Comparison of ENCODE assay signal across 17 cellular contexts in the genomic region with DNA sequence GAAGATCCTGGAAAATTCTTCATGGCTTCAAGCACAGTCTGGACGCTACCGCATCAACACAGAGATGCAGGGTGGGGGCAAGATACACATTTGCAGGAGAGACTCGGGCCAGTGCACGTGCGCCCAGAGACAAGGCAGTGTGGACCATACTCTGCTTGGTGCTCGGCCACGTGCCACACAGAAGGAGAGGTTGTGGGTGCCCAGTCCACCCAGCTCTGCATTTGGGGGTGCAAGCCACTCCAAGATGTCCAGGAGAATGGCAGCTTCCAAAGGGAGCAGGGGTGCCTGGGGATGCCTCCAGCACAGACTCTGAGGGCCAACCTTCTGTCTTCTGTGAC. TPM values are rescaled to one million over a fixed set of nuclear protein-coding genes. Genes with fewer than 3 reads are reported as not detected.
DNase-seq lines count a peak whose midpoint lies in the region; ATAC-seq and TF ChIP-seq lines count a peak whose summit lies in the region.
"Had no signal": no experiment of that assay in that cellular context is flagged by ENCODE, and none has a peak within 500 bp of the region (broad histone marks: within the 10 kb centered on the region; RNA-seq: fewer than 3 reads in every experiment).

No MANE protein-coding gene starts in this region.

- H3K9ac ChIP-seq in neuronal stem cell (ENCODE audit: low read depth, low read length, poor library complexity), result peak overlapping the region; percentile 36

- intact Hi-C loops in right cardiac atrium (cut with DNase I) (no loop called here), Right ventricle myocardium inferior (cut with DNase I) (no loop called here), aorta (cut with DNase I) (no loop called here), thyroid gland (cut with DNase I) (no loop called here)

- H2BK120ac ChIP-seq in neuronal stem cell (ENCODE audit: low read depth, low read length), result peak overlapping the region; percentile 36

- H3K9me3 ChIP-seq in right cardiac atrium (ENCODE audit: control insufficient read depth, low read length) (no peaks in the 10 kb centered on the region), neuronal stem cell (replicated peaks in 1 of 2; ENCODE audit: control insufficient read depth in 2 of 2, insufficient read depth in 1 of 2, low read depth in 1 of 2, low read length in 2 of 2) (no peaks in the 10 kb centered on the region), aorta (ENCODE audit: control insufficient read depth, low read length) (no peaks in the 10 kb centered on the region), thyroid gland (no peaks in the 10 kb centered on the region)
- H3K9me3 ChIP-seq: HAP-1 had no signal

- DNase-seq in right cardiac atrium, result peak in 2 of 3 donors; percentile 2 to 14
- DNase-seq in Right ventricle myocardium inferior (ENCODE audit: missing footprints), result no peak
- peak; percentile 75 for DNase-seq in chondrocyte (ENCODE audit: low spot score)
- DNase-seq in neuronal stem cell (ENCODE audit: low spot score), result no peak
- peak; percentile 41 to 66 for DNase-seq in aorta
- no peak for DNase-seq in stimulated activated naive B cell treated with anti-CD40 and anti-IgM and Interleukin-4, amounts not matched to agents 10 μg/mL and 1 μg/mL and 100 μg/mL, for 72 hours
- no peak for DNase-seq in thyroid gland
- DNase-seq in activated T-cell treated with anti-CD3 and anti-CD28 coated beads, Interleukin-2, amount 50 U/mL, for 24 hours, result no peak
- DNase-seq: ACHN; CD4-positive, alpha-beta memory T cell; DMS153; DMS79 treated with DMSO at 0.1 percent for 48 hours; EL had no signal

- H3K36me3 Mint-ChIP-seq in chondrocyte (ENCODE audit: low read depth), result no peaks in the 10 kb centered on the region
- H3K36me3 Mint-ChIP-seq in stimulated activated naive B cell treated with anti-CD40 and anti-IgM and Interleukin-4, amounts not matched to agents 10 μg/mL and 1 μg/mL and 100 μg/mL, for 72 hours, result no peaks in the 10 kb centered on the region
- no peaks in the 10 kb centered on the region for H3K36me3 Mint-ChIP-seq in activated T-cell treated with anti-CD3 and anti-CD28 coated beads, Interleukin-2, amount 50 U/mL, for 24 hours (ENCODE audit: low read depth)
- H3K36me3 Mint-ChIP-seq: CD4-positive, alpha-beta memory T cell had no signal

- H3K36me3 ChIP-seq in neuronal stem cell (replicated peaks in 1 of 2; ENCODE audit: control insufficient read depth in 2 of 2, insufficient read depth in 2 of 2, low read length in 2 of 2) (no peaks in the 10 kb centered on the region), aorta (ENCODE audit: control insufficient read depth in 1 of 2, insufficient read depth in 2 of 2, low read length in 1 of 2) (no peaks in the 10 kb centered on the region), thyroid gland (no peaks in the 10 kb centered on the region)
- H3K36me3 ChIP-seq: HAP-1 had no signal

- H3K4me3 ChIP-seq in right cardiac atrium (ENCODE audit: low read length), result no peak overlapping the region
- no peak overlapping the region for H3K4me3 ChIP-seq in neuronal stem cell (ENCODE audit: low read length in 2 of 2)
- H3K4me3 ChIP-seq in aorta (ENCODE audit: low read length in 2 of 2), result no peak overlapping the region
- no peak overlapping the region for H3K4me3 ChIP-seq in thyroid gland (replicated peaks in 1 of 3)
- H3K4me3 ChIP-seq: GM23338, HAP-1 had no signal

- TF ChIP-seq CTCF in chondrocyte (IDR thresholded peaks at IDR 0.05) (no peak), thyroid gland (IDR thresholded peaks at IDR 0.05) (no peak)

- no peak overlapping the region for H2BK12ac ChIP-seq in neuronal stem cell (ENCODE audit: low read length)

- H3K4ac ChIP-seq in neuronal stem cell (ENCODE audit: low read length), result no peak overlapping the region

- no peaks in the 10 kb centered on the region for H3K9me3 Mint-ChIP-seq in chondrocyte (ENCODE audit: low read depth)
- no peaks in the 10 kb centered on the region for H3K9me3 Mint-ChIP-seq in stimulated activated naive B cell treated with anti-CD40 and anti-IgM and Interleukin-4, amounts not matched to agents 10 μg/mL and 1 μg/mL and 100 μg/mL, for 72 hours
- no peaks in the 10 kb centered on the region for H3K9me3 Mint-ChIP-seq in activated T-cell treated with anti-CD3 and anti-CD28 coated beads, Interleukin-2, amount 50 U/mL, for 24 hours
- H3K9me3 Mint-ChIP-seq: CD4-positive, alpha-beta memory T cell; GM23338 had no signal

- no peaks in the 10 kb centered on the region for H3K4me1 ChIP-seq in right cardiac atrium (ENCODE audit: control insufficient read depth, insufficient read depth, low read length)
- peaks cover 8 to 13% of the 10 kb centered on the region in 2 donors for H3K4me1 ChIP-seq in neuronal stem cell (ENCODE audit: control insufficient read depth in 2 of 2, insufficient read depth in 1 of 2, low read depth in 1 of 2, low read length in 2 of 2)
- H3K4me1 ChIP-seq in aorta (ENCODE audit: control insufficient read depth in 1 of 2, insufficient read depth in 2 of 2, low read length in 2 of 2), result no peaks in the 10 kb centered on the region
- peaks cover 0 to 21% of the 10 kb centered on the region in 2 donors for H3K4me1 ChIP-seq in thyroid gland
- H3K4me1 ChIP-seq: HAP-1 had no signal

- no peak overlapping the region for H2AFZ ChIP-seq in neuronal stem cell (ENCODE audit: low read length)
- H2AFZ ChIP-seq: GM23338 had no signal

- peak overlapping the region; percentile 83 for H3K23ac ChIP-seq in neuronal stem cell (ENCODE audit: low read depth, low read length, poor library complexity)

- peak overlapping the region; percentile 3 for H3K27ac Mint-ChIP-seq in chondrocyte (ENCODE audit: unreplicated experiment)
- no peak overlapping the region for H3K27ac Mint-ChIP-seq in stimulated activated naive B cell treated with anti-CD40 and anti-IgM and Interleukin-4, amounts not matched to agents 10 μg/mL and 1 μg/mL and 100 μg/mL, for 72 hours
- H3K27ac Mint-ChIP-seq in activated T-cell treated with anti-CD3 and anti-CD28 coated beads, Interleukin-2, amount 50 U/mL, for 24 hours, result no peak overlapping the region
- H3K27ac Mint-ChIP-seq: CD4-positive, alpha-beta memory T cell; GM23338 had no signal

- no peak overlapping the region for H3K4me2 ChIP-seq in neuronal stem cell (ENCODE audit: insufficient read depth, low read length, poor library complexity, severe bottlenecking)
- H3K4me2 ChIP-seq: GM23338 had no signal

- TF ChIP-seq POLR2A in thyroid gland (IDR thresholded peaks at IDR 0.05), result no peak

- peak overlapping the region; percentile 31 for H3K14ac ChIP-seq in neuronal stem cell (ENCODE audit: low read length)

- H3K27me3 ChIP-seq in right cardiac atrium (ENCODE audit: control insufficient read depth, insufficient read depth), result no peaks in the 10 kb centered on the region
- H3K27me3 ChIP-seq in neuronal stem cell (ENCODE audit: control insufficient read depth in 3 of 3, insufficient read depth in 3 of 3, low read depth in 1 of 3, low read length in 3 of 3), result peaks cover 7 to 25% (median 19%) of the 10 kb centered on the region in 3 experiments
- no peaks in the 10 kb centered on the region for H3K27me3 ChIP-seq in aorta (ENCODE audit: control insufficient read depth in 1 of 2, insufficient read depth in 2 of 2, low read length in 1 of 2)
- H3K27me3 ChIP-seq in thyroid gland, result peaks cover 7% of the 10 kb centered on the region

- peak overlapping the region; percentile 31 for H2AK5ac ChIP-seq in neuronal stem cell (ENCODE audit: low read depth, low read length)

- no peak overlapping the region for H4K8ac ChIP-seq in neuronal stem cell (ENCODE audit: low read depth, low read length)

- peak overlapping the region; percentile 59 for H2BK5ac ChIP-seq in neuronal stem cell (ENCODE audit: low read length)

- peaks cover 9% of the 10 kb centered on the region for H3K79me1 ChIP-seq in neuronal stem cell (ENCODE audit: low read depth, low read length)

- 96% methylated on average over 7 of the region's 7 CpGs for WGBS in right cardiac atrium
- WGBS in neuronal stem cell (ENCODE audit: extremely low coverage in 2 of 2, insufficient read length in 2 of 2, insufficient replicate concordance in 1 of 2), 2 donors, result no CpG with 5 or more reads among the region's 7 CpGs
- 93 to 94% methylated on average over 7 of the region's 7 CpGs for WGBS in aorta, 2 donors
- 97% methylated on average over 7 of the region's 7 CpGs; no CpG with 5 or more reads in 1 of the 2 donors for WGBS in thyroid gland, 2 donors

- H3K4me1 Mint-ChIP-seq in chondrocyte (ENCODE audit: low read depth), result peaks cover 3% of the 10 kb centered on the region
- H3K4me1 Mint-ChIP-seq in stimulated activated naive B cell treated with anti-CD40 and anti-IgM and Interleukin-4, amounts not matched to agents 10 μg/mL and 1 μg/mL and 100 μg/mL, for 72 hours, result peaks cover 15 to 23% of the 10 kb centered on the region in 2 donors
- H3K4me1 Mint-ChIP-seq in activated T-cell treated with anti-CD3 and anti-CD28 coated beads, Interleukin-2, amount 50 U/mL, for 24 hours (ENCODE audit: low read depth), result peaks cover 15% of the 10 kb centered on the region

- H3K27me3 Mint-ChIP-seq in chondrocyte (ENCODE audit: low read depth), result peaks cover 41% of the 10 kb centered on the region
- H3K27me3 Mint-ChIP-seq in stimulated activated naive B cell treated with anti-CD40 and anti-IgM and Interleukin-4, amounts not matched to agents 10 μg/mL and 1 μg/mL and 100 μg/mL, for 72 hours, result peaks cover 38 to 43% of the 10 kb centered on the region in 2 donors
- H3K27me3 Mint-ChIP-seq in activated T-cell treated with anti-CD3 and anti-CD28 coated beads, Interleukin-2, amount 50 U/mL, for 24 hours, result peaks cover 34% of the 10 kb centered on the region

- peak overlapping the region; percentile 44 for H3K18ac ChIP-seq in neuronal stem cell (ENCODE audit: low read length)

- H3K27ac ChIP-seq in right cardiac atrium (ENCODE audit: low read length) (no peak overlapping the region), neuronal stem cell (replicated peaks; ENCODE audit: low read length) (no peak overlapping the region), aorta (ENCODE audit: low read depth in 1 of 2, low read length in 2 of 2) (no peak overlapping the region), thyroid gland (no peak overlapping the region)
- H3K27ac ChIP-seq: C4-2B had no signal

- H3K4me3 Mint-ChIP-seq in chondrocyte (ENCODE audit: unreplicated experiment), result no peak overlapping the region
- H3K4me3 Mint-ChIP-seq in stimulated activated naive B cell treated with anti-CD40 and anti-IgM and Interleukin-4, amounts not matched to agents 10 μg/mL and 1 μg/mL and 100 μg/mL, for 72 hours, result no peak overlapping the region
- H3K4me3 Mint-ChIP-seq in activated T-cell treated with anti-CD3 and anti-CD28 coated beads, Interleukin-2, amount 50 U/mL, for 24 hours, result no peak overlapping the region
- H3K4me3 Mint-ChIP-seq: CD4-positive, alpha-beta memory T cell; GM23338 had no signal

- peak overlapping the region; percentile 62 for H2BK15ac ChIP-seq in neuronal stem cell (ENCODE audit: low read length)

- H4K91ac ChIP-seq in neuronal stem cell (ENCODE audit: low read depth, low read length, poor library complexity), result no peak overlapping the region

- ATAC-seq in right cardiac atrium (no peak), Right ventricle myocardium inferior (no peak), aorta (ENCODE audit: low FRiP score) (no peak)
- ATAC-seq in stimulated activated naive B cell treated with anti-CD40 and anti-IgM and Interleukin-4, amounts not matched to agents 10 μg/mL and 1 μg/mL and 100 μg/mL, for 72 hours (replicated peaks), result no peak
- ATAC-seq: GM23338 had no signal

RNA-seq across cellular contexts. Expression of a gene that starts 4.3 kb away (rescaled TPM):
- 1 to 10 TPM; 1.9 to 8.6 (median 3.1) TPM for total RNA-seq in right cardiac atrium
- 2.6 TPM for polyA plus RNA-seq in right cardiac atrium
- 4.4 TPM for total RNA-seq in Right ventricle myocardium inferior
- not detected in 3 replicates for total RNA-seq in chondrocyte
- polyA plus RNA-seq in neuronal stem cell (2013, experiment 1 of 2), result 11.1 TPM
- 11.1 TPM for polyA plus RNA-seq in neuronal stem cell (2013, experiment 2 of 2)
- 1 to 10 TPM; 2.8 to 6.8 TPM for total RNA-seq in aorta
- polyA plus RNA-seq in aorta, result under 1 TPM in 1 of 2 donors, not detected in 1; 0.10 TPM
- total RNA-seq in thyroid gland, result 1 to 10 TPM in 3 of 4 donors, under 1 TPM in 1; 0.78 to 3.2 (median 1.6) TPM
- total RNA-seq: CD4-positive, alpha-beta memory T cell; HT1080 had no signal
- polyA plus RNA-seq: CD4-positive, alpha-beta memory T cell had no signal

Comparison
In these comparisons a context has a peak if more than half of its experiments do, and no peak if none do; other contexts are left out.
1. DNase-seq: peak in right cardiac atrium (2 of 3), chondrocyte (single experiment) and aorta (2 of 2); none in Right ventricle myocardium inferior (single experiment), neuronal stem cell (single experiment), stimulated activated naive B cell treated with anti-CD40 and anti-IgM and Interleukin-4, amounts not matched to agents 10 μg/mL and 1 μg/mL and 100 μg/mL, for 72 hours (single experiment), thyroid gland (0 of 2) and activated T-cell treated with anti-CD3 and anti-CD28 coated beads, Interleukin-2, amount 50 U/mL, for 24 hours (single experiment).